Comparison of ENCODE assay signal across 19 cellular contexts in the genomic region with DNA sequence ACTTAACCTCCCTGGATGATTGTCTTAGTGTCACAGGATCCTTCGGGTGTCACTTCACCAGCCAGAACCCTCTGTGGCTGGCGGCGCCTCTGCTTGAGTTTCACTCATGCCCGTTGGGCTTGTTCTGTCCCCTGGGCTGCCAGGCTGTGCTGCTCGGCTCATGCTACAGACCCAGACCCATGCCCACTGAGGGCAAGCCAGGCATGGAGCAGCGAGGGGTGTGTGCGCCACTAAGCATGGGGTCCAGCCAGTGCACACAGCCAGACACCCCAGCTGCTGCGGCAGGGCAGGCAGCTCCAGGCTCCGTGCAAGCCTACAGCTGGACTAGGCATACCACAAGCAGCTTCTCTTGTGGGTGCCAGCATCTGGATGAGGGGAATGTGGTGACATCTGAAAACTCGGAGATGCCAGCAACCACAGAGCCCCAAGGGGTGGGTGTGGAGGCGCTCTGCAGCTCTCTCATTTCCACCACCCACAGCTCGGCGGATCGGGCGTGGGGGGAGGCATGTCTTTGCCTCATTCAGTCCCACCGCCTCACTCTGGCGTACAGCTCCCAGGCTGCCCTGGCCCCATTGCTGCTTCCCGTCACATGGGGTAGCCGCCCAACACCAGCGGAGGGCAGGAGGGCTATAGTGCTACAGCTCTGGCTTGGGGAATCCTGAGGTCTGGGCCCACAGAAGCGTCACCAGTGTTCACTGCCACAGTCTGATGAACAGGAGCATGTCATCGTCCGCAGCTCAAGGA.
DNase-seq lines count a peak whose midpoint lies in the region; ATAC-seq, FAIRE-seq and TF ChIP-seq lines count a peak whose summit lies in the region.
"Had no signal": no experiment of that assay in that cellular context is flagged by ENCODE, and none has a peak within 500 bp of the region (broad histone marks: within the 10 kb centered on the region; RNA-seq: fewer than 3 reads in every experiment).

No MANE protein-coding gene starts in this region.

- DNase-seq in DND-41 (peak; percentile 12), MG63 (peak; percentile 10), kidney (peak; percentile 64), neural crest cell (ENCODE audit: low read depth, low spot score) (no peak), endothelial cell (ENCODE audit: low spot score) (no peak), colonic mucosa (no peak)
- DNase-seq: ACHN; AML-193; Caco-2; CD4-positive, alpha-beta T cell; GF-D8; GM23248 had no signal

- intact Hi-C loops in kidney (cut with DNase I) (no loop called here), colonic mucosa (cut with DNase I) (no loop called here)

- H3K9ac ChIP-seq in DND-41 (ENCODE audit: low read depth, low read length), result no peak overlapping the region
- H3K9ac ChIP-seq in kidney (ENCODE audit: low read length in 2 of 2), result no peak overlapping the region
- no peak overlapping the region for H3K9ac ChIP-seq in colonic mucosa (ENCODE audit: low read depth in 2 of 2, low read length in 2 of 2)
- H3K9ac ChIP-seq: GM23248 had no signal

- TF ChIP-seq CTCF in DND-41 (IDR thresholded peaks at IDR 0.05; ENCODE audit: borderline replicate concordance, extremely low read depth, low read length, poor library complexity, severe bottlenecking) (no peak), kidney (IDR thresholded peaks at IDR 0.05; ENCODE audit: borderline replicate concordance, extremely low read depth, insufficient read depth) (no peak), neural crest cell (conservative IDR thresholded peaks at IDR 0.05) (no peak), endothelial cell (IDR thresholded peaks at IDR 0.05; ENCODE audit: unreplicated experiment) (no peak), colonic mucosa (IDR thresholded peaks at IDR 0.05) (no peak)

- no peak for FAIRE-seq in kidney (lab: Jason Lieb, UNC)
- FAIRE-seq: A204.1, D721Med, GM12878, GM19239 had no signal

- no peaks in the 10 kb centered on the region for H3K27me3 Mint-ChIP-seq in neural crest cell (ENCODE audit: low read depth)
- peaks cover 5% of the 10 kb centered on the region for H3K27me3 Mint-ChIP-seq in endothelial cell (ENCODE audit: unreplicated experiment)
- H3K27me3 Mint-ChIP-seq: CD4-positive, alpha-beta T cell had no signal

- H2AFZ ChIP-seq in DND-41 (ENCODE audit: low read depth, low read length), result no peak overlapping the region
- H2AFZ ChIP-seq: GM23248 had no signal

- H3K27ac Mint-ChIP-seq in neural crest cell (ENCODE audit: unreplicated experiment) (peak overlapping the region; percentile 57), endothelial cell (ENCODE audit: unreplicated experiment) (no peak overlapping the region)
- H3K27ac Mint-ChIP-seq: CD4-positive, alpha-beta T cell had no signal

- no peaks in the 10 kb centered on the region for H3K27me3 ChIP-seq in DND-41 (ENCODE audit: insufficient read depth, low read length, poor library complexity)
- no peaks in the 10 kb centered on the region for H3K27me3 ChIP-seq in MG63
- no peaks in the 10 kb centered on the region for H3K27me3 ChIP-seq in colonic mucosa

- H3K4me1 ChIP-seq in DND-41 (ENCODE audit: insufficient read depth, low read length) (peaks cover 9% of the 10 kb centered on the region), kidney (ENCODE audit: control insufficient read depth in 1 of 2, insufficient read depth in 1 of 2, low read depth in 1 of 2, low read length in 2 of 2) (peaks cover 3 to 6% of the 10 kb centered on the region in 2 donors), colonic mucosa (no peaks in the 10 kb centered on the region)
- H3K4me1 ChIP-seq: Caco-2, HAP-1 had no signal

- H3K4me3 ChIP-seq in DND-41 (ENCODE audit: low read depth in 1 of 2, low read length in 2 of 2), result no peak overlapping the region
- H3K4me3 ChIP-seq in MG63, result no peak overlapping the region
- no peak overlapping the region for H3K4me3 ChIP-seq in kidney (ENCODE audit: low read length in 2 of 2)
- no peak overlapping the region for H3K4me3 ChIP-seq in colonic mucosa
- H3K4me3 ChIP-seq: GM12878, GM23248, HAP-1 had no signal

- H3K27ac ChIP-seq in DND-41 (ENCODE audit: low read length) (no peak overlapping the region), kidney (ENCODE audit: low read depth in 2 of 2, low read length in 2 of 2) (no peak overlapping the region), colonic mucosa (no peak overlapping the region)
- H3K27ac ChIP-seq: C4-2B, GM23248 had no signal

- no peaks in the 10 kb centered on the region for H3K79me2 ChIP-seq in DND-41 (ENCODE audit: insufficient read depth, low read length)

- H3K4me1 Mint-ChIP-seq in neural crest cell, result peaks cover 12% of the 10 kb centered on the region
- H3K4me1 Mint-ChIP-seq in endothelial cell (ENCODE audit: unreplicated experiment), result peaks cover 47% of the 10 kb centered on the region

- ATAC-seq in DND-41 (ENCODE audit: insufficient read depth, low read depth) (peak; percentile 4; the same call in 1 of the 3 replicates), HG03521 (IDR thresholded peaks at IDR 0.05; ENCODE audit: unreplicated experiment) (no peak)
- ATAC-seq: GM12878 had no signal

- H4K20me1 ChIP-seq in DND-41 (ENCODE audit: insufficient read depth, low read length), result no peaks in the 10 kb centered on the region; the same call in 1 of the 2 replicates

- H3K36me3 ChIP-seq in DND-41 (ENCODE audit: insufficient read depth, low read length) (peaks cover 4% of the 10 kb centered on the region; the same call in 1 of the 2 replicates), MG63 (no peaks in the 10 kb centered on the region), kidney (ENCODE audit: control insufficient read depth in 1 of 2, insufficient read depth in 2 of 2, low read length in 2 of 2) (no peaks in the 10 kb centered on the region), colonic mucosa (no peaks in the 10 kb centered on the region)
- H3K36me3 ChIP-seq: HAP-1 had no signal

- H3K9me3 ChIP-seq in DND-41 (ENCODE audit: insufficient read depth, low read length, severe bottlenecking) (peaks cover 4% of the 10 kb centered on the region), MG63 (no peaks in the 10 kb centered on the region), kidney (ENCODE audit: control insufficient read depth in 1 of 2, low read length in 2 of 2) (no peaks in the 10 kb centered on the region), colonic mucosa (no peaks in the 10 kb centered on the region)
- H3K9me3 ChIP-seq: Caco-2, HAP-1 had no signal

- no peak overlapping the region for H3K4me2 ChIP-seq in DND-41 (ENCODE audit: insufficient read depth, low read length)

- H3K36me3 Mint-ChIP-seq in neural crest cell (ENCODE audit: low read depth), result no peaks in the 10 kb centered on the region
- peaks cover 3% of the 10 kb centered on the region for H3K36me3 Mint-ChIP-seq in endothelial cell (ENCODE audit: low read depth, unreplicated experiment)

- H3K4me3 Mint-ChIP-seq in neural crest cell (no peak overlapping the region), endothelial cell (ENCODE audit: unreplicated experiment) (no peak overlapping the region)
- H3K4me3 Mint-ChIP-seq: CD4-positive, alpha-beta T cell had no signal

- H3K9me3 Mint-ChIP-seq in neural crest cell (no peaks in the 10 kb centered on the region), endothelial cell (ENCODE audit: unreplicated experiment) (no peaks in the 10 kb centered on the region)
- H3K9me3 Mint-ChIP-seq: CD4-positive, alpha-beta T cell had no signal

Comparison
In these comparisons a context has a peak if more than half of its experiments do, and no peak if none do; other contexts are left out.
1. DNase-seq: peak in DND-41 (single experiment), MG63 (single experiment) and kidney (single experiment); none in neural crest cell (single experiment), endothelial cell (single experiment) and colonic mucosa (single experiment).